10 cellular contexts compared by ENCODE assay signal in genomic region chr18:12306752-12307151, GRCh38.
A peak's percentile ranks its signal among the peaks of the same experiment; 100 is the strongest.
DNase-seq lines count a peak whose midpoint lies in the region; ATAC-seq lines count a peak whose summit lies in the region.
"Had no signal": no experiment of that assay in that cellular context is flagged by ENCODE, and none has a peak within 500 bp of the region (broad histone marks: within the 10 kb centered on the region; RNA-seq: fewer than 3 reads in every experiment).

No MANE protein-coding gene starts in this region.

- H3K27me3 Mint-ChIP-seq in activated naive CD8-positive, alpha-beta T cell treated with anti-CD3 and anti-CD28 coated beads, Interleukin-2, amount 50 U/mL, for 24 hours, result peaks cover 41% of the 10 kb centered on the region

- peak overlapping the region; percentile 62 for H3K9ac ChIP-seq in HUES6 (ENCODE audit: low read length)

- H3K4me3 ChIP-seq in HUES6 (ENCODE audit: low read depth, low read length), result peak overlapping the region; percentile 90
- H3K4me3 ChIP-seq in iPS-11a (ENCODE audit: low read depth, low read length), result peak overlapping the region; percentile 40
- H3K4me3 ChIP-seq in skin epidermis, result peak overlapping the region; percentile 60 to 98 (median 75)

- H3K4me1 ChIP-seq in HUES6 (ENCODE audit: control insufficient read depth, insufficient read depth, low read length), result peaks cover 30% of the 10 kb centered on the region

- peak overlapping the region; percentile 75 for H3K4me3 Mint-ChIP-seq in activated naive CD8-positive, alpha-beta T cell treated with anti-CD3 and anti-CD28 coated beads, Interleukin-2, amount 50 U/mL, for 24 hours

- H3K27ac ChIP-seq in HUES6 (ENCODE audit: low read depth, low read length) (no peak overlapping the region), skin epidermis (peak overlapping the region in 13 of 21 experiments; percentile 16 to 99 (median 98))

- no peak for ATAC-seq in activated naive CD8-positive, alpha-beta T cell treated with anti-CD3 and anti-CD28 coated beads, Interleukin-2, amount 50 U/mL, for 24 hours
- ATAC-seq in HG03280 (IDR thresholded peaks at IDR 0.05; ENCODE audit: unreplicated experiment) (no peak), HG03342 (IDR thresholded peaks at IDR 0.05; ENCODE audit: unreplicated experiment) (no peak)
- ATAC-seq: activated CD4-positive, CD25-positive, alpha-beta regulatory T cell treated with anti-CD3 and anti-CD28 coated beads, Interleukin-2, amount 50 U/mL, for 24 hours had no signal

- peaks cover 2% of the 10 kb centered on the region; the same call in 1 of the 2 replicates for H3K9me3 ChIP-seq in HUES6 (ENCODE audit: control insufficient read depth, insufficient read depth, low read depth, low read length)

- DNase-seq in activated naive CD8-positive, alpha-beta T cell treated with anti-CD3 and anti-CD28 coated beads, Interleukin-2, amount 50 U/mL, for 24 hours, result no peak
- DNase-seq in COR-L47 (lab: John Stamatoyannopoulos, UW) (no peak), NCI-H526 treated with DMSO at 0.1 percent for 48 hours (lab: John Stamatoyannopoulos, UW) (no peak)
- DNase-seq: NCI-H2171 treated with DMSO at 0.1 percent for 48 hours had no signal

- peaks cover 19% of the 10 kb centered on the region for H3K4me1 Mint-ChIP-seq in activated naive CD8-positive, alpha-beta T cell treated with anti-CD3 and anti-CD28 coated beads, Interleukin-2, amount 50 U/mL, for 24 hours

- H3K27ac Mint-ChIP-seq in activated naive CD8-positive, alpha-beta T cell treated with anti-CD3 and anti-CD28 coated beads, Interleukin-2, amount 50 U/mL, for 24 hours, result no peak overlapping the region

- H3K9me3 Mint-ChIP-seq in activated naive CD8-positive, alpha-beta T cell treated with anti-CD3 and anti-CD28 coated beads, Interleukin-2, amount 50 U/mL, for 24 hours, result peaks cover 11% of the 10 kb centered on the region

- peaks cover 17% of the 10 kb centered on the region for H3K36me3 Mint-ChIP-seq in activated naive CD8-positive, alpha-beta T cell treated with anti-CD3 and anti-CD28 coated beads, Interleukin-2, amount 50 U/mL, for 24 hours (ENCODE audit: low read depth)

- peaks cover 21% of the 10 kb centered on the region for H3K36me3 ChIP-seq in HUES6 (ENCODE audit: control insufficient read depth, insufficient read depth, low read length)

- H3K27me3 ChIP-seq in HUES6 (ENCODE audit: control insufficient read depth, insufficient read depth, low read length), result peaks cover 29% of the 10 kb centered on the region

Comparison
In these comparisons a context has a peak if more than half of its experiments do, and no peak if none do; other contexts are left out.
1. H3K4me3 ChIP-seq: peak in every context shown above with its lines; median percentile 90 in HUES6; 75 in skin epidermis; 40 in iPS-11a.